18 cellular contexts compared by ENCODE assay signal in the genomic region with DNA sequence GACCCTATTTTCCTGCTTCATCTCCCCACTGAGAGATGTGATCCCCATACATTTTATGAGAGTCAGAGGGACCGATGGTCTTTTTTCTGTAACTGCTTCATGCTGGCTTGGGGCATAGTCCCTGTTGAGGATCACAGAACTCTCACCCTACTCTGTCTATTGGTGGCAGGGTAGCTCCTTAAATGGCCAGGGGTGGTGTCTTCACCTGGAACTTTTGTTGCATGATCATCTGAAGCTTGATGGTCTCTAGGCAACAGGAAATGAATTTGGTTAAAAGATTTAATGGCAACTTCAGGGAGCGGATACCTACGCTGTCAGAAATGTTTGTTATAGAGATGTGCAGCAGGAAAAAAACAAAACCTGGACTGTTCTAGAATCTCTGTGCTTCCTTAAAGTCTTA.
DNase-seq lines count a peak whose midpoint lies in the region; ATAC-seq, FAIRE-seq and TF ChIP-seq lines count a peak whose summit lies in the region.
"Had no signal": no experiment of that assay in that cellular context is flagged by ENCODE, and none has a peak within 500 bp of the region (broad histone marks: within the 10 kb centered on the region; RNA-seq: fewer than 3 reads in every experiment).

No MANE protein-coding gene starts in this region.

- no peak for TF ChIP-seq CTCF in CD4-positive, alpha-beta T cell (IDR thresholded peaks at IDR 0.05)
- TF ChIP-seq CTCF in bronchial epithelial cell (IDR thresholded peaks at IDR 0.05; ENCODE audit: insufficient read depth, low read length, severe bottlenecking) (no peak), kidney (IDR thresholded peaks at IDR 0.05; ENCODE audit: borderline replicate concordance, extremely low read depth, insufficient read depth) (no peak), omental fat pad (IDR thresholded peaks at IDR 0.05) (no peak), vagina (IDR thresholded peaks at IDR 0.05) (no peak)

- no peak overlapping the region for H3K27ac Mint-ChIP-seq in CD4-positive, alpha-beta T cell
- H3K27ac Mint-ChIP-seq: nephron progenitor cell had no signal

- DNase-seq in CD4-positive, alpha-beta T cell, result no peak
- DNase-seq in Karpas-422 (peak; percentile 51), bronchial epithelial cell (ENCODE audit: low read depth) (peak; percentile 6), kidney (no peak), omental fat pad (ENCODE audit: low spot score) (no peak), vagina (ENCODE audit: extremely low spot score in 2 of 2) (no peak), head of caudate nucleus (no peak)
- DNase-seq: central memory CD4-positive, alpha-beta T cell; foreskin melanocyte; Kasumi-1; lower lobe of right lung; NCI-H187; NCI-H510A treated with DMSO at 0.1 percent for 48 hours; nephron progenitor cell; thyroid gland had no signal

- H3K27me3 Mint-ChIP-seq in CD4-positive, alpha-beta T cell, result no peaks in the 10 kb centered on the region

- POLR2A ChIA-PET in CD4-positive, alpha-beta T cell (lab: Charles Lee), result interaction anchor here (1.0 to 1.5 kb wide), 4 partner anchors 36 to 280 kb away, joined by 3 to 6 read pairs (median 4); partner anchors contain the start of gene SPATA6L

- no peaks in the 10 kb centered on the region for H3K9me3 ChIP-seq in CD4-positive, alpha-beta T cell (ENCODE audit: control insufficient read depth, low read length)
- H3K9me3 ChIP-seq in Karpas-422 (ENCODE audit: low read length), result no peaks in the 10 kb centered on the region
- H3K9me3 ChIP-seq in kidney (ENCODE audit: control insufficient read depth in 1 of 2, low read length in 2 of 2), result no peaks in the 10 kb centered on the region
- no peaks in the 10 kb centered on the region for H3K9me3 ChIP-seq in vagina
- H3K9me3 ChIP-seq: lower lobe of right lung, right atrium auricular region, thyroid gland had no signal

- no peaks in the 10 kb centered on the region for H3K79me2 ChIP-seq in Karpas-422 (ENCODE audit: low read length)

- CTCF ChIA-PET in CD4-positive, alpha-beta T cell (lab: Charles Lee), result interaction anchor here (0.6 kb wide), 1 partner anchor 328 kb away, joined by 3 read pairs; no protein-coding TSS in a partner anchor

- H3K9me2 ChIP-seq in Karpas-422 (replicated peaks; ENCODE audit: insufficient read depth, low read length), result no peaks in the 10 kb centered on the region

- H3K4me1 ChIP-seq in Karpas-422 (ENCODE audit: low read length), result no peaks in the 10 kb centered on the region
- H3K4me1 ChIP-seq in kidney (ENCODE audit: control insufficient read depth in 1 of 2, insufficient read depth in 1 of 2, low read depth in 1 of 2, low read length in 2 of 2), result no peaks in the 10 kb centered on the region
- H3K4me1 ChIP-seq in vagina, result no peaks in the 10 kb centered on the region
- H3K4me1 ChIP-seq: lower lobe of right lung, right atrium auricular region, thyroid gland had no signal

- no peak overlapping the region for H3K4me3 Mint-ChIP-seq in CD4-positive, alpha-beta T cell
- H3K4me3 Mint-ChIP-seq: nephron progenitor cell had no signal

- no peaks in the 10 kb centered on the region for H3K36me3 Mint-ChIP-seq in CD4-positive, alpha-beta T cell (ENCODE audit: low read depth)

- peaks cover 4% of the 10 kb centered on the region for H3K4me1 Mint-ChIP-seq in CD4-positive, alpha-beta T cell (ENCODE audit: low read depth)
- H3K4me1 Mint-ChIP-seq: nephron progenitor cell had no signal

- H4K20me1 ChIP-seq in Karpas-422 (ENCODE audit: insufficient read depth, low read depth, low read length), result no peaks in the 10 kb centered on the region

- peak; percentile 65 for ATAC-seq in CD4-positive, alpha-beta T cell (ENCODE audit: poor library complexity)
- ATAC-seq in GM19351 (IDR thresholded peaks at IDR 0.05; ENCODE audit: unreplicated experiment) (peak; percentile 69), omental fat pad (ENCODE audit: low FRiP score) (no peak)
- ATAC-seq: lower lobe of right lung had no signal

- H2AFZ ChIP-seq in Karpas-422 (ENCODE audit: low read length), result no peak overlapping the region

- H3K4me2 ChIP-seq in Karpas-422 (ENCODE audit: low read depth, low read length, poor library complexity, severe bottlenecking), result no peak overlapping the region

- intact Hi-C loops in CD4-positive, alpha-beta T cell (cut with DNase I, micrococcal nuclease), result loop anchor here (10.0 kb wide), 2 partner anchors 358 to 538 kb away; partner anchors contain the start of gene AK3 (in 1 of the 2)
- intact Hi-C loops in kidney (cut with DNase I), result no loop called here
- intact Hi-C loops in vagina (cut with DNase I), result no loop called here
- intact Hi-C loops in head of caudate nucleus (cut with DNase I), result no loop called here

- no peaks in the 10 kb centered on the region for H3K9me3 Mint-ChIP-seq in CD4-positive, alpha-beta T cell
- H3K9me3 Mint-ChIP-seq: nephron progenitor cell had no signal

- no peaks in the 10 kb centered on the region for H3K36me3 ChIP-seq in Karpas-422 (ENCODE audit: insufficient read depth, low read length)
- no peaks in the 10 kb centered on the region for H3K36me3 ChIP-seq in bronchial epithelial cell (ENCODE audit: control insufficient read depth, insufficient read depth, low read length)
- H3K36me3 ChIP-seq in kidney (ENCODE audit: control insufficient read depth in 1 of 2, insufficient read depth in 2 of 2, low read length in 2 of 2), result no peaks in the 10 kb centered on the region
- no peaks in the 10 kb centered on the region for H3K36me3 ChIP-seq in vagina
- H3K36me3 ChIP-seq: lower lobe of right lung, right atrium auricular region, thyroid gland had no signal

- no peak overlapping the region for H3K9ac ChIP-seq in Karpas-422 (ENCODE audit: low read length)
- H3K9ac ChIP-seq in kidney (ENCODE audit: low read length in 2 of 2), result no peak overlapping the region

- no peaks in the 10 kb centered on the region for H3K27me3 ChIP-seq in CD4-positive, alpha-beta T cell (ENCODE audit: control insufficient read depth, insufficient read depth, low read length)
- H3K27me3 ChIP-seq in Karpas-422 (ENCODE audit: low read length) (no peaks in the 10 kb centered on the region), bronchial epithelial cell (ENCODE audit: control insufficient read depth, insufficient read depth, low read length) (no peaks in the 10 kb centered on the region), vagina (no peaks in the 10 kb centered on the region)
- H3K27me3 ChIP-seq: right atrium auricular region, thyroid gland had no signal

- no peak for TF ChIP-seq POLR2A in vagina (IDR thresholded peaks at IDR 0.05)

- no peak overlapping the region for H3K27ac ChIP-seq in CD4-positive, alpha-beta T cell (ENCODE audit: low read depth, low read length)
- H3K27ac ChIP-seq in Karpas-422 (ENCODE audit: low read length) (no peak overlapping the region), kidney (ENCODE audit: low read depth in 2 of 2, low read length in 2 of 2) (no peak overlapping the region), vagina (no peak overlapping the region)
- H3K27ac ChIP-seq: lower lobe of right lung, right atrium auricular region, thyroid gland had no signal

- H3K4me3 ChIP-seq in Karpas-422 (ENCODE audit: low read length) (no peak overlapping the region), bronchial epithelial cell (ENCODE audit: low read depth, low read length) (no peak overlapping the region), kidney (ENCODE audit: low read length in 2 of 2) (no peak overlapping the region), vagina (no peak overlapping the region)
- H3K4me3 ChIP-seq: lower lobe of right lung, right atrium auricular region, thyroid gland had no signal

- FAIRE-seq in bronchial epithelial cell (lab: Jason Lieb, UNC) (no peak), kidney (lab: Jason Lieb, UNC) (no peak)
- FAIRE-seq: D721Med had no signal

Comparison
In these comparisons a context has a peak if more than half of its experiments do, and no peak if none do; other contexts are left out.
1. DNase-seq: peak in Karpas-422 (single experiment) and bronchial epithelial cell (single experiment); none in CD4-positive, alpha-beta T cell (0 of 10), kidney (single experiment), omental fat pad (single experiment), vagina (0 of 2) and head of caudate nucleus (0 of 42).
2. intact Hi-C loops: an anchor here in CD4-positive, alpha-beta T cell (10.0 kb wide); none called in kidney, vagina and head of caudate nucleus.